8 cellular contexts compared by ENCODE assay signal in genomic region chr5:180069589-180070247, GRCh38. TPM values are rescaled to one million over a fixed set of nuclear protein-coding genes. Genes with fewer than 3 reads are reported as not detected.
DNase-seq lines count a peak whose midpoint lies in the region; ATAC-seq, FAIRE-seq and TF ChIP-seq lines count a peak whose summit lies in the region.

No MANE protein-coding gene starts in this region.

- TF ChIP-seq POLR2A in GM12892 (IDR thresholded peaks at IDR 0.05; ENCODE audit: low read depth, low read length): no peak

- peak overlapping the region; percentile 86 for H3K4me3 ChIP-seq in endodermal cell (ENCODE audit: low read length)

- H3K4me1 ChIP-seq in ES-I3 (ENCODE audit: insufficient read depth, low read length): peaks cover 13% of the 10 kb centered on the region
- no peaks in the 10 kb centered on the region for H3K4me1 ChIP-seq in endodermal cell (ENCODE audit: control insufficient read depth, insufficient read depth, low read length)

- H3K9me3 Mint-ChIP-seq in endodermal cell: peaks cover 17% of the 10 kb centered on the region
- no peaks in the 10 kb centered on the region for H3K9me3 Mint-ChIP-seq in natural killer cell treated with Interleukin-12 subunit alpha and Interleukin-12 subunit beta and Interleukin-15 and Interleukin-18, amount 100 ng/mL, for 72 hours

- H3K36me3 Mint-ChIP-seq in endodermal cell (ENCODE audit: low read depth): peaks cover 9% of the 10 kb centered on the region
- H3K36me3 Mint-ChIP-seq in natural killer cell treated with Interleukin-12 subunit alpha and Interleukin-12 subunit beta and Interleukin-15 and Interleukin-18, amount 100 ng/mL, for 72 hours: no peaks in the 10 kb centered on the region

- peaks cover 8% of the 10 kb centered on the region for H3K27me3 ChIP-seq in endodermal cell (ENCODE audit: control insufficient read depth, insufficient read depth, low read length, poor library complexity, severe bottlenecking)

- no peak for FAIRE-seq in GM12892 (lab: Jason Lieb, UNC)
- FAIRE-seq in urothelium cell line (lab: Jason Lieb, UNC): no peak

- in situ Hi-C loops in ACHN (cut with HindIII; ENCODE audit: low pct_ligation_motif_present, low pct_unique_long_range_greater_than_20kb, low sequenced_read_pairs): no loop called here

- no peak for ATAC-seq in natural killer cell treated with Interleukin-12 subunit alpha and Interleukin-12 subunit beta and Interleukin-15 and Interleukin-18, amount 100 ng/mL, for 72 hours
- no peak for ATAC-seq in GM21390 (IDR thresholded peaks at IDR 0.05; ENCODE audit: unreplicated experiment)

- no peaks in the 10 kb centered on the region for H3K36me3 ChIP-seq in ES-I3 (ENCODE audit: insufficient read depth, low read length)
- H3K36me3 ChIP-seq in endodermal cell (ENCODE audit: control insufficient read depth, insufficient read depth, low read length): peaks cover 9% of the 10 kb centered on the region

- no peak for TF ChIP-seq CTCF in endodermal cell (conservative IDR thresholded peaks at IDR 0.05)

- H3K4me3 Mint-ChIP-seq in endodermal cell: peak overlapping the region; percentile 92
- H3K4me3 Mint-ChIP-seq in natural killer cell treated with Interleukin-12 subunit alpha and Interleukin-12 subunit beta and Interleukin-15 and Interleukin-18, amount 100 ng/mL, for 72 hours: peak overlapping the region; percentile 89

- peak overlapping the region; percentile 38 for H3K27ac ChIP-seq in endodermal cell (ENCODE audit: low read depth, low read length)

- peak; percentile 91 for DNase-seq in OCI-M1 (lab: John Stamatoyannopoulos, UW)
- DNase-seq in endodermal cell: peak; percentile 70
- no peak for DNase-seq in natural killer cell treated with Interleukin-12 subunit alpha and Interleukin-12 subunit beta and Interleukin-15 and Interleukin-18, amount 100 ng/mL, for 72 hours (ENCODE audit: low spot score)
- DNase-seq in ACHN: no peak
- no peak for DNase-seq in GM12892 (ENCODE audit: insufficient read length)
- DNase-seq in urothelium cell line (ENCODE audit: low spot score): no peak

- H3K9me3 ChIP-seq in ES-I3 (ENCODE audit: control insufficient read depth, insufficient read depth, low read length) (peaks cover 10% of the 10 kb centered on the region), endodermal cell (ENCODE audit: control insufficient read depth, low read length) (peaks cover 9% of the 10 kb centered on the region)

- H3K27ac Mint-ChIP-seq in endodermal cell: peak overlapping the region; percentile 96
- H3K27ac Mint-ChIP-seq in natural killer cell treated with Interleukin-12 subunit alpha and Interleukin-12 subunit beta and Interleukin-15 and Interleukin-18, amount 100 ng/mL, for 72 hours: peak overlapping the region in 1 of 2 donors; percentile 40

- H3K9ac ChIP-seq in ES-I3 (ENCODE audit: low read depth, low read length) (peak overlapping the region; percentile 91), endodermal cell (ENCODE audit: extremely low read depth, low read length, poor library complexity, severe bottlenecking) (peak overlapping the region; percentile 81)

- 10 to 11% methylated on average over 7 to 9 of the region's 9 CpGs for WGBS in endodermal cell (ENCODE audit: insufficient coverage in 1 of 2, insufficient read length in 1 of 2), 2 experiments

- H3K27me3 Mint-ChIP-seq in endodermal cell (ENCODE audit: insufficient read depth): peaks cover 25% of the 10 kb centered on the region
- H3K27me3 Mint-ChIP-seq in natural killer cell treated with Interleukin-12 subunit alpha and Interleukin-12 subunit beta and Interleukin-15 and Interleukin-18, amount 100 ng/mL, for 72 hours: peaks cover 6 to 7% of the 10 kb centered on the region in 2 donors

- H3K4me1 Mint-ChIP-seq in endodermal cell: peaks cover 34% of the 10 kb centered on the region
- H3K4me1 Mint-ChIP-seq in natural killer cell treated with Interleukin-12 subunit alpha and Interleukin-12 subunit beta and Interleukin-15 and Interleukin-18, amount 100 ng/mL, for 72 hours (ENCODE audit: low read depth in 2 of 2): peaks cover 25 to 26% of the 10 kb centered on the region in 2 donors

RNA-seq across cellular contexts. Expression of gene RNF130, which starts 1.8 kb away (rescaled TPM):
- total RNA-seq in endodermal cell: 10 to 100 TPM; 64.7 to 74.4 TPM
- polyA plus RNA-seq in endodermal cell (2013, experiment 1 of 2): 120 TPM
- polyA plus RNA-seq in endodermal cell (2013, experiment 2 of 2): 106 TPM
- total RNA-seq in natural killer cell treated with Interleukin-12 subunit alpha and Interleukin-12 subunit beta and Interleukin-15 and Interleukin-18, amount 100 ng/mL, for 72 hours: 10 to 100 TPM; 12.4 to 17.0 TPM
- polyA plus RNA-seq in GM12892 (2012; ENCODE audit: missing spikeins): 0.06 TPM

Comparison
In these comparisons a context has a peak if more than half of its experiments do, and no peak if none do; other contexts are left out.
1. DNase-seq: peak in OCI-M1 (single experiment) and endodermal cell (single experiment); none in natural killer cell treated with Interleukin-12 subunit alpha and Interleukin-12 subunit beta and Interleukin-15 and Interleukin-18, amount 100 ng/mL, for 72 hours (single experiment), ACHN (single experiment), GM12892 (single experiment) and urothelium cell line (single experiment).